12 cellular contexts compared by ENCODE assay signal in genomic region chr2:189954989-189955388, GRCh38.
A peak's percentile ranks its signal among the peaks of the same experiment; 100 is the strongest.
DNase-seq lines count a peak whose midpoint lies in the region; ATAC-seq and TF ChIP-seq lines count a peak whose summit lies in the region.
"Had no signal": no experiment of that assay in that cellular context is flagged by ENCODE, and none has a peak within 500 bp of the region (broad histone marks: within the 10 kb centered on the region; RNA-seq: fewer than 3 reads in every experiment).

No MANE protein-coding gene starts in this region.

- no peak overlapping the region for H3K9ac ChIP-seq in KMS-11

- DNase-seq in COLO668 (lab: John Stamatoyannopoulos, UW; ENCODE audit: unreplicated experiment): peak; percentile 18
- DNase-seq in medulla oblongata (ENCODE audit: extremely low spot score): no peak
- no peak for DNase-seq in stimulated activated CD4-positive, alpha-beta T cell treated with anti-CD3 and anti-CD28 coated beads, Interleukin-12 subunit alpha, Interleukin-12 subunit beta, amount 100 ng/mL, for 4 hours
- DNase-seq in activated naive CD4-positive, alpha-beta T cell treated with anti-CD3 and anti-CD28 coated beads for 36 hours: no peak
- no peak for DNase-seq in esophagus muscularis mucosa (ENCODE audit: extremely low spot score)
- DNase-seq: activated CD4-positive, CD25-positive, alpha-beta regulatory T cell treated with anti-CD3 and anti-CD28 coated beads, Interleukin-2, amount 50 U/mL, for 72 hours had no signal

- CTCF ChIA-PET in activated naive CD4-positive, alpha-beta T cell treated with anti-CD3 and anti-CD28 coated beads for 36 hours (lab: Charles Lee): no interaction called here

- TF ChIP-seq CTCF in KMS-11 (conservative IDR thresholded peaks at IDR 0.05; ENCODE audit: low read depth, low read length): no peak
- no peak for TF ChIP-seq CTCF in esophagus muscularis mucosa (IDR thresholded peaks at IDR 0.05)

- peak overlapping the region; percentile 2; the same call in 1 of the 2 replicates for H2AFZ ChIP-seq in KMS-11 (ENCODE audit: low read depth)

- peaks cover 56% of the 10 kb centered on the region for H3K4me1 ChIP-seq in KMS-11 (ENCODE audit: low read depth, poor library complexity, severe bottlenecking)
- H3K4me1 ChIP-seq in esophagus muscularis mucosa: no peaks in the 10 kb centered on the region

- WGBS in esophagus muscularis mucosa: 61% methylated on average over 3 of the region's 3 CpGs

- no peak overlapping the region for H3K27ac Mint-ChIP-seq in activated naive CD4-positive, alpha-beta T cell treated with anti-CD3 and anti-CD28 coated beads for 36 hours
- H3K27ac Mint-ChIP-seq: stimulated activated memory B cell treated with anti-CD40 and anti-IgM and Interleukin-4, amounts not matched to agents 10 μg/mL and 1 μg/mL and 100 μg/mL, for 72 hours had no signal

- ATAC-seq in GM19452 (IDR thresholded peaks at IDR 0.05; ENCODE audit: unreplicated experiment): peak; percentile 55
- peak; percentile 31 for ATAC-seq in HG02884 (IDR thresholded peaks at IDR 0.05; ENCODE audit: unreplicated experiment)
- ATAC-seq: stimulated activated memory B cell treated with anti-CD40 and anti-IgM and Interleukin-4, amounts not matched to agents 10 μg/mL and 1 μg/mL and 100 μg/mL, for 72 hours had no signal

- H3K27me3 Mint-ChIP-seq in activated naive CD4-positive, alpha-beta T cell treated with anti-CD3 and anti-CD28 coated beads for 36 hours (ENCODE audit: low read depth): peaks cover 4% of the 10 kb centered on the region
- H3K27me3 Mint-ChIP-seq: stimulated activated memory B cell treated with anti-CD40 and anti-IgM and Interleukin-4, amounts not matched to agents 10 μg/mL and 1 μg/mL and 100 μg/mL, for 72 hours had no signal

- no peak for TF ChIP-seq POLR2A in esophagus muscularis mucosa (IDR thresholded peaks at IDR 0.05; ENCODE audit: low read depth)

- H4K20me1 ChIP-seq in KMS-11 (ENCODE audit: insufficient read depth): no peaks in the 10 kb centered on the region

- no peaks in the 10 kb centered on the region for H3K79me2 ChIP-seq in KMS-11 (ENCODE audit: insufficient read depth, low read depth)

- H3K9me3 ChIP-seq in esophagus muscularis mucosa: no peaks in the 10 kb centered on the region

- TF ChIP-seq EP300 in esophagus muscularis mucosa (IDR thresholded peaks at IDR 0.05): no peak

- H3K36me3 Mint-ChIP-seq in activated naive CD4-positive, alpha-beta T cell treated with anti-CD3 and anti-CD28 coated beads for 36 hours (ENCODE audit: low read depth): no peaks in the 10 kb centered on the region
- H3K36me3 Mint-ChIP-seq: stimulated activated memory B cell treated with anti-CD40 and anti-IgM and Interleukin-4, amounts not matched to agents 10 μg/mL and 1 μg/mL and 100 μg/mL, for 72 hours had no signal

- peak overlapping the region; percentile 33 for H3K4me2 ChIP-seq in KMS-11

- intact Hi-C loops in activated naive CD4-positive, alpha-beta T cell treated with anti-CD3 and anti-CD28 coated beads for 36 hours (cut with micrococcal nuclease): no loop called here
- intact Hi-C loops in esophagus muscularis mucosa (cut with DNase I): no loop called here

- H3K4me1 Mint-ChIP-seq in activated naive CD4-positive, alpha-beta T cell treated with anti-CD3 and anti-CD28 coated beads for 36 hours (ENCODE audit: low read depth): no peaks in the 10 kb centered on the region
- H3K4me1 Mint-ChIP-seq: neural crest cell had no signal

- H3K4me3 ChIP-seq in KMS-11 (IDR thresholded peaks at IDR 0.05; ENCODE audit: insufficient read depth, low read depth, low read length): no peak overlapping the region
- no peak overlapping the region for H3K4me3 ChIP-seq in esophagus muscularis mucosa

- no peaks in the 10 kb centered on the region for H3K9me3 Mint-ChIP-seq in activated naive CD4-positive, alpha-beta T cell treated with anti-CD3 and anti-CD28 coated beads for 36 hours
- H3K9me3 Mint-ChIP-seq: central memory CD8-positive, alpha-beta T cell; stimulated activated memory B cell treated with anti-CD40 and anti-IgM and Interleukin-4, amounts not matched to agents 10 μg/mL and 1 μg/mL and 100 μg/mL, for 72 hours had no signal

- H3K27me3 ChIP-seq in KMS-11 (ENCODE audit: insufficient read depth, low read depth) (no peaks in the 10 kb centered on the region), esophagus muscularis mucosa (no peaks in the 10 kb centered on the region)

- H3K27ac ChIP-seq in KMS-11 (no peak overlapping the region; the same call in 1 of the 2 replicates), esophagus muscularis mucosa (replicated peaks in 1 of 4) (no peak overlapping the region)

- H3K36me3 ChIP-seq in KMS-11 (ENCODE audit: insufficient read depth) (no peaks in the 10 kb centered on the region), esophagus muscularis mucosa (no peaks in the 10 kb centered on the region)

- H3K4me3 Mint-ChIP-seq in activated naive CD4-positive, alpha-beta T cell treated with anti-CD3 and anti-CD28 coated beads for 36 hours: no peak overlapping the region
- H3K4me3 Mint-ChIP-seq: central memory CD8-positive, alpha-beta T cell; neural crest cell; stimulated activated memory B cell treated with anti-CD40 and anti-IgM and Interleukin-4, amounts not matched to agents 10 μg/mL and 1 μg/mL and 100 μg/mL, for 72 hours had no signal
